Comparison of ENCODE assay signal across 1 cellular context in the genomic region with DNA sequence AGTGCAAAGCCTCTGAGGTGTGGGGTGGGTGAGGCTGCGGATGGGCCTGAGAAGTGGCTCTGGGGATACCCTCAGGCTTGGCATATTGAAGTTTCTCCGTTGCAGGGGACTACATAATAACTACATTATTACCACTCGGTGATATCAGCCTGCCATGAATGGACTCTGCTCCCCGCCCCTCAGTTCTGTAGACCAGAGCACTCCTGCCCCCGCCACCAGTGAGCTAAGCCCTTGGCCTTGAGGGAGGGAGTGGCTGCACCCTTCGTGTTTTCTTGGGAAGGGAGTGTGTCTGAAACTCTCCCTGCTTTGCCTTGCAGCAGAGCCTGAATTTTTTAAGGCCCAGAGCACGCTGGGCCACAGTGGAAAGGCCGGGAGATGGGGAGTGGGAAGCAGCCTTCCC.
TF ChIP-seq lines count a peak whose summit lies in the region.

No MANE protein-coding gene starts in this region.

TF ChIP-seq in IMR-90, 13 proteins besides CTCF, POLR2A, EP300 and RAD21:
- no peak for TF ChIP-seq FOS (IDR thresholded peaks at IDR 0.05; ENCODE audit: low read depth, low read length)
